Comparison of ENCODE assay signal across 18 cellular contexts in the genomic region with DNA sequence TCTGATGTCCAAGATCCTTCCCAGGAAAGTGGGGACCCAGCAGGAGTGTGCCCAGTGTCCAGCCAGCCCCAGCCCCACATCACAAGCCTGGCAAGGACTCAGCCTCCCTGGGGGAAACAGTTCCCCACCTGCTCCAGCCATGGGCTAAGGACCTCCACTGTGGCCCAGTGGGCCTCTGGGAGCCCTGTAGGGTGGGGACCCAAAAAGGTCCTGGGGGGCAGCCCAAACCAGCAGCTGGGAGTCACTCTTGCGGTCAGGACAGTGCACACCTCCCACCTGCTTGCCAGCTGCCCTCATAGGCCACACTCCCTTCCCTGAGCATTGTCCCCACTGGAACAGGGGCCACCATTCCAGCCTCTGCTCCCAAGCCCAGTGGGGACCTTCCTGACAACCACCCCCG. TPM values are rescaled to one million over a fixed set of nuclear protein-coding genes. Genes with fewer than 3 reads are reported as not detected.
DNase-seq lines count a peak whose midpoint lies in the region; ATAC-seq and TF ChIP-seq lines count a peak whose summit lies in the region.
"Had no signal": no experiment of that assay in that cellular context is flagged by ENCODE, and none has a peak within 500 bp of the region (broad histone marks: within the 10 kb centered on the region; RNA-seq: fewer than 3 reads in every experiment).

No MANE protein-coding gene starts in this region.

- peaks cover 0 to 80% (median 68%) of the 10 kb centered on the region in 4 donors for H3K4me1 ChIP-seq in tibial nerve

- CTCF ChIA-PET in activated B cell treated with CpG ODN at 0.5 μM for 24 hours (lab: Charles Lee) = interaction anchor here (1.0 to 2.1 kb wide), 4 partner anchors 9 to 78 kb away, joined by 3 to 11 read pairs (median 3); no protein-coding TSS in a partner anchor

- peak overlapping the region; percentile 43 to 63 (median 57) for H3K4me3 ChIP-seq in tibial nerve

- no peaks in the 10 kb centered on the region for H3K9me3 Mint-ChIP-seq in activated T-cell treated with anti-CD3 and anti-CD28 coated beads, Interleukin-2, amount 50 U/mL, for 4 hours
- no peaks in the 10 kb centered on the region for H3K9me3 Mint-ChIP-seq in activated T-cell treated with anti-CD3 and anti-CD28 coated beads, Interleukin-2, amount 50 U/mL, for 24 hours
- no peaks in the 10 kb centered on the region for H3K9me3 Mint-ChIP-seq in activated B cell treated with CpG ODN at 0.5 μM for 24 hours
- no peaks in the 10 kb centered on the region for H3K9me3 Mint-ChIP-seq in natural killer cell
- H3K9me3 Mint-ChIP-seq: T-helper 2 cell treated with Interferon-gamma antibody and Interleukin-4, amounts not matched to agents 5 μg/mL and 100 μg/mL, for 36 hours had no signal

- no peaks in the 10 kb centered on the region for H3K27me3 ChIP-seq in tibial nerve
- H3K27me3 ChIP-seq: upper lobe of left lung had no signal

- intact Hi-C loops in activated B cell treated with CpG ODN at 0.5 μM for 24 hours (cut with micrococcal nuclease) = loop anchor here (5.0 kb wide), 1 partner anchor 41 kb away; no protein-coding TSS in a partner anchor
- intact Hi-C loops in natural killer cell (cut with micrococcal nuclease) = no loop called here
- intact Hi-C loops in posterior cingulate gyrus (cut with DNase I) = loop anchor here (5.0 kb wide), 1 partner anchor 239 kb away; no protein-coding TSS in a partner anchor

- POLR2A ChIA-PET in activated B cell treated with CpG ODN at 0.5 μM for 24 hours (lab: Charles Lee) = no interaction called here

- TF ChIP-seq EP300 in tibial nerve (IDR thresholded peaks at IDR 0.05) = no peak

- no peaks in the 10 kb centered on the region for H3K9me3 ChIP-seq in tibial nerve
- H3K9me3 ChIP-seq: upper lobe of left lung had no signal

- TF ChIP-seq CTCF in activated B cell treated with CpG ODN at 0.5 μM for 24 hours (IDR thresholded peaks at IDR 0.05) (no peak), natural killer cell (IDR thresholded peaks at IDR 0.05) (no peak), tibial nerve (IDR thresholded peaks at IDR 0.05) (no peak)

- DNase-seq in activated T-cell treated with anti-CD3 and anti-CD28 coated beads, Interleukin-2, amount 50 U/mL, for 4 hours = no peak
- no peak for DNase-seq in activated T-cell treated with anti-CD3 and anti-CD28 coated beads, Interleukin-2, amount 50 U/mL, for 24 hours
- DNase-seq in activated B cell treated with CpG ODN at 0.5 μM for 24 hours (no peak), natural killer cell (no peak), tibial nerve (ENCODE audit: low spot score in 2 of 2) (no peak), posterior cingulate gyrus (no peak), HT-29 (ENCODE audit: low spot score) (no peak), NCI-H1436 treated with DMSO at 0.1 percent for 48 hours (lab: John Stamatoyannopoulos, UW) (no peak)
- DNase-seq: activated CD4-positive, CD25-positive, alpha-beta regulatory T cell treated with anti-CD3 and anti-CD28 coated beads, Interleukin-2, amount 50 U/mL, for 72 hours; activated naive CD4-positive, alpha-beta T cell treated with Interleukin-2 at 50 U/mL for 16 hours; dermis blood vessel endothelial cell; glutamatergic neuron; KBM-7; NCI-H226 had no signal

- H3K4me3 Mint-ChIP-seq in activated T-cell treated with anti-CD3 and anti-CD28 coated beads, Interleukin-2, amount 50 U/mL, for 4 hours = peak overlapping the region; percentile 78
- no peak overlapping the region for H3K4me3 Mint-ChIP-seq in activated T-cell treated with anti-CD3 and anti-CD28 coated beads, Interleukin-2, amount 50 U/mL, for 24 hours
- H3K4me3 Mint-ChIP-seq in activated B cell treated with CpG ODN at 0.5 μM for 24 hours = peak overlapping the region; percentile 32
- peak overlapping the region; percentile 90 for H3K4me3 Mint-ChIP-seq in natural killer cell

- TF ChIP-seq POLR2A in tibial nerve (IDR thresholded peaks at IDR 0.05) = no peak

- H3K27me3 Mint-ChIP-seq in activated T-cell treated with anti-CD3 and anti-CD28 coated beads, Interleukin-2, amount 50 U/mL, for 4 hours (ENCODE audit: low read depth) = no peaks in the 10 kb centered on the region
- H3K27me3 Mint-ChIP-seq in activated T-cell treated with anti-CD3 and anti-CD28 coated beads, Interleukin-2, amount 50 U/mL, for 24 hours = no peaks in the 10 kb centered on the region
- H3K27me3 Mint-ChIP-seq in activated B cell treated with CpG ODN at 0.5 μM for 24 hours (no peaks in the 10 kb centered on the region), natural killer cell (ENCODE audit: low read depth in 2 of 2) (no peaks in the 10 kb centered on the region)

- peaks cover 32% of the 10 kb centered on the region for H3K4me1 Mint-ChIP-seq in activated T-cell treated with anti-CD3 and anti-CD28 coated beads, Interleukin-2, amount 50 U/mL, for 4 hours (ENCODE audit: low read depth)
- peaks cover 36% of the 10 kb centered on the region for H3K4me1 Mint-ChIP-seq in activated T-cell treated with anti-CD3 and anti-CD28 coated beads, Interleukin-2, amount 50 U/mL, for 24 hours (ENCODE audit: low read depth)
- H3K4me1 Mint-ChIP-seq in activated B cell treated with CpG ODN at 0.5 μM for 24 hours (peaks cover 43% of the 10 kb centered on the region), natural killer cell (peaks cover 22 to 58% of the 10 kb centered on the region in 2 donors)

- H3K27ac ChIP-seq in tibial nerve = peak overlapping the region; percentile 78 to 97 (median 86)

- no peak overlapping the region for H3K27ac Mint-ChIP-seq in activated T-cell treated with anti-CD3 and anti-CD28 coated beads, Interleukin-2, amount 50 U/mL, for 24 hours
- no peak overlapping the region for H3K27ac Mint-ChIP-seq in activated B cell treated with CpG ODN at 0.5 μM for 24 hours
- H3K27ac Mint-ChIP-seq in natural killer cell = peak overlapping the region in 1 of 2 donors; percentile 72
- H3K27ac Mint-ChIP-seq: T-helper 2 cell treated with Interferon-gamma antibody and Interleukin-4, amounts not matched to agents 5 μg/mL and 100 μg/mL, for 36 hours had no signal

- H3K36me3 Mint-ChIP-seq in activated T-cell treated with anti-CD3 and anti-CD28 coated beads, Interleukin-2, amount 50 U/mL, for 4 hours (ENCODE audit: insufficient read depth) = no peaks in the 10 kb centered on the region
- H3K36me3 Mint-ChIP-seq in activated T-cell treated with anti-CD3 and anti-CD28 coated beads, Interleukin-2, amount 50 U/mL, for 24 hours (ENCODE audit: low read depth) = no peaks in the 10 kb centered on the region
- H3K36me3 Mint-ChIP-seq in activated B cell treated with CpG ODN at 0.5 μM for 24 hours (ENCODE audit: low read depth) = no peaks in the 10 kb centered on the region
- H3K36me3 Mint-ChIP-seq in natural killer cell = no peaks in the 10 kb centered on the region

- ATAC-seq in activated T-cell treated with anti-CD3 and anti-CD28 coated beads, Interleukin-2, amount 50 U/mL, for 4 hours = no peak
- ATAC-seq in activated B cell treated with CpG ODN at 0.5 μM for 24 hours (ENCODE audit: low read depth) (no peak), natural killer cell (no peak)

- peaks cover 0 to 12% (median 0%) of the 10 kb centered on the region in 3 donors for H3K36me3 ChIP-seq in tibial nerve
- H3K36me3 ChIP-seq: upper lobe of left lung had no signal

- WGBS in tibial nerve, 2 donors = 53 to 61% methylated on average over 2 of the region's 2 CpGs

RNA-seq across cellular contexts. Expression of a gene that starts 1.7 kb away (rescaled TPM):
- total RNA-seq in activated T-cell treated with anti-CD3 and anti-CD28 coated beads, Interleukin-2, amount 50 U/mL, for 4 hours = 10 to 100 TPM in 2 of 3 donors, 1 to 10 TPM in 1; 9.1 to 15.3 (median 14.3) TPM
- total RNA-seq in activated B cell treated with CpG ODN at 0.5 μM for 24 hours = 4.5 and 7.5 TPM in 2 replicates
- total RNA-seq in natural killer cell = 100 to 1,000 TPM; 356 to 416 (median 357) TPM
- total RNA-seq in tibial nerve = 100 to 1,000 TPM; 136 to 291 (median 196) TPM
- total RNA-seq in HT-29 (2014; rRNA removed; shearing (Covaris generic)) = 92.6 and 99.9 TPM in 2 replicates

RNA-seq across cellular contexts. Expression of a gene that starts 5.5 kb away (rescaled TPM):
- total RNA-seq in activated T-cell treated with anti-CD3 and anti-CD28 coated beads, Interleukin-2, amount 50 U/mL, for 4 hours = 1 to 10 TPM in 1 of 3 donors, under 1 TPM in 2; 0.74 to 2.4 (median 0.81) TPM
- total RNA-seq in activated B cell treated with CpG ODN at 0.5 μM for 24 hours = 3.9 and 5.0 TPM in 2 replicates
- total RNA-seq in natural killer cell = 1 to 10 TPM in 2 of 3 donors, under 1 TPM in 1; 0.99 to 5.1 (median 3.9) TPM
- total RNA-seq in tibial nerve = under 1 TPM in 1 of 4 donors, not detected in 3; 0.60 TPM
- total RNA-seq in HT-29 (2014; rRNA removed; shearing (Covaris generic)) = 0.36 and 0.42 TPM in 2 replicates
- total RNA-seq: Calu3, dermis blood vessel endothelial cell, lung microvascular endothelial cell had no signal

RNA-seq across cellular contexts. Expression of a gene that starts 19.6 kb away (rescaled TPM):
- total RNA-seq in activated T-cell treated with anti-CD3 and anti-CD28 coated beads, Interleukin-2, amount 50 U/mL, for 4 hours = 10 to 100 TPM; 15.1 to 33.0 (median 23.2) TPM
- total RNA-seq in activated B cell treated with CpG ODN at 0.5 μM for 24 hours (0.18 TPM in 1 of 2 replicates, not detected in the other), natural killer cell (1 to 10 TPM in 2 of 3 donors, under 1 TPM in 1; 0.87 to 5.6 (median 3.4) TPM), tibial nerve (100 to 1,000 TPM in 3 of 4 donors, 10 to 100 TPM in 1; 80.6 to 269 (median 182) TPM)
- 59.9 and 84.3 TPM in 2 replicates for total RNA-seq in HT-29 (2014; rRNA removed; shearing (Covaris generic))

RNA-seq across cellular contexts. Expression of a gene that starts 27.5 kb away (rescaled TPM):
- total RNA-seq in activated T-cell treated with anti-CD3 and anti-CD28 coated beads, Interleukin-2, amount 50 U/mL, for 4 hours = under 1 TPM in 1 of 3 donors, not detected in 2; 0.34 TPM
- total RNA-seq in activated B cell treated with CpG ODN at 0.5 μM for 24 hours = not detected in 2 replicates
- total RNA-seq in natural killer cell = not detected
- 10 to 100 TPM in 3 of 4 donors, 1 to 10 TPM in 1; 7.0 to 21.0 (median 18.1) TPM for total RNA-seq in tibial nerve
- 2.5 and 2.7 TPM in 2 replicates for total RNA-seq in HT-29 (2014; rRNA removed; shearing (Covaris generic))
- total RNA-seq: dermis blood vessel endothelial cell, lung microvascular endothelial cell had no signal

RNA-seq across cellular contexts. Expression of a gene that starts 30.0 kb away (rescaled TPM):
- total RNA-seq in activated T-cell treated with anti-CD3 and anti-CD28 coated beads, Interleukin-2, amount 50 U/mL, for 4 hours = under 1 TPM in 2 of 3 donors, not detected in 1; 0.18 to 0.54 TPM
- total RNA-seq in activated B cell treated with CpG ODN at 0.5 μM for 24 hours (not detected in 2 replicates), natural killer cell (100 to 1,000 TPM; 144 to 286 (median 161) TPM), tibial nerve (100 to 1,000 TPM in 1 of 4 donors, 10 to 100 TPM in 2, 1 to 10 TPM in 1; 1.2 to 120 (median 38.0) TPM)
- 17.0 and 24.1 TPM in 2 replicates for total RNA-seq in HT-29 (2014; rRNA removed; shearing (Covaris generic))
- total RNA-seq: dermis blood vessel endothelial cell, lung microvascular endothelial cell had no signal
